16 cellular contexts compared by ENCODE assay signal in genomic region chr11:2290351-2290841, GRCh38. TPM values are rescaled to one million over a fixed set of nuclear protein-coding genes. Genes with fewer than 3 reads are reported as not detected.
A peak's percentile ranks its signal among the peaks of the same experiment; 100 is the strongest.
DNase-seq lines count a peak whose midpoint lies in the region; ATAC-seq and TF ChIP-seq lines count a peak whose summit lies in the region.
"Had no signal": no experiment of that assay in that cellular context is flagged by ENCODE, and none has a peak within 500 bp of the region (broad histone marks: within the 10 kb centered on the region; RNA-seq: fewer than 3 reads in every experiment).

No MANE protein-coding gene starts in this region.

- H3K27me3 ChIP-seq in right cardiac atrium (ENCODE audit: control insufficient read depth, insufficient read depth) (no peaks in the 10 kb centered on the region), testis (no peaks in the 10 kb centered on the region), SJCRH30 (no peaks in the 10 kb centered on the region; the same call in 1 of the 2 replicates)
- H3K27me3 ChIP-seq: Peyer's patch had no signal

- TF ChIP-seq CTCF in testis (IDR thresholded peaks at IDR 0.05) = no peak

- H3K36me3 ChIP-seq in testis (ENCODE audit: low read depth, missing control alignments) = no peaks in the 10 kb centered on the region
- H3K36me3 ChIP-seq in SJCRH30 = no peaks in the 10 kb centered on the region
- H3K36me3 ChIP-seq: Peyer's patch, suprapubic skin had no signal

- WGBS in right cardiac atrium = 37% methylated on average over 10 of the region's 10 CpGs
- 67 to 76% methylated on average over 9 to 10 of the region's 10 CpGs for WGBS in testis, 2 donors

- H3K27ac ChIP-seq in right cardiac atrium (ENCODE audit: low read length) (no peak overlapping the region), testis (no peak overlapping the region), SJCRH30 (no peak overlapping the region)
- H3K27ac ChIP-seq: dorsolateral prefrontal cortex, Peyer's patch, suprapubic skin had no signal

- TF ChIP-seq POLR2A in testis (IDR thresholded peaks at IDR 0.05) = no peak

- H3K4me3 Mint-ChIP-seq in activated naive CD4-positive, alpha-beta T cell treated with anti-CD3 and anti-CD28 coated beads, Interleukin-2, amount 10 ng/mL, durations not matched to agents 7 days and 5 days = no peak overlapping the region
- H3K4me3 Mint-ChIP-seq: memory B cell had no signal

- H3K4me3 ChIP-seq in right cardiac atrium (ENCODE audit: low read length) (no peak overlapping the region), testis (no peak overlapping the region), SJCRH30 (no peak overlapping the region)
- H3K4me3 ChIP-seq: dorsolateral prefrontal cortex, Peyer's patch, suprapubic skin had no signal

- H3K9me3 Mint-ChIP-seq in activated naive CD4-positive, alpha-beta T cell treated with anti-CD3 and anti-CD28 coated beads, Interleukin-2, amount 10 ng/mL, durations not matched to agents 7 days and 5 days = no peaks in the 10 kb centered on the region
- H3K9me3 Mint-ChIP-seq: memory B cell had no signal

- H3K36me3 Mint-ChIP-seq in activated naive CD4-positive, alpha-beta T cell treated with anti-CD3 and anti-CD28 coated beads, Interleukin-2, amount 10 ng/mL, durations not matched to agents 7 days and 5 days = no peaks in the 10 kb centered on the region

- intact Hi-C loops in right cardiac atrium (cut with DNase I) = loop anchor here in 1 of 4 donors (10.0 kb wide), 1 partner anchor 224 kb away; no protein-coding TSS in a partner anchor
- intact Hi-C loops in testis (cut with DNase I; ENCODE audit: low total_unique reads) = no loop called here

- no peaks in the 10 kb centered on the region for H3K4me1 ChIP-seq in right cardiac atrium (ENCODE audit: control insufficient read depth, insufficient read depth, low read length)
- no peaks in the 10 kb centered on the region for H3K4me1 ChIP-seq in testis
- H3K4me1 ChIP-seq in SJCRH30 = no peaks in the 10 kb centered on the region
- H3K4me1 ChIP-seq: Peyer's patch had no signal

- CTCF ChIA-PET in activated naive CD4-positive, alpha-beta T cell treated with anti-CD3 and anti-CD28 coated beads, Interleukin-2, amount 10 ng/mL, durations not matched to agents 7 days and 5 days (lab: Charles Lee) = interaction anchor here (2.1 kb wide), 1 partner anchor 15 kb away, joined by 9 read pairs; no protein-coding TSS in a partner anchor

- peaks cover 35% of the 10 kb centered on the region for H3K27me3 Mint-ChIP-seq in activated naive CD4-positive, alpha-beta T cell treated with anti-CD3 and anti-CD28 coated beads, Interleukin-2, amount 10 ng/mL, durations not matched to agents 7 days and 5 days

- H3K9me3 ChIP-seq in right cardiac atrium (ENCODE audit: control insufficient read depth, low read length) (no peaks in the 10 kb centered on the region), testis (no peaks in the 10 kb centered on the region), SJCRH30 (replicated peaks) (no peaks in the 10 kb centered on the region)
- H3K9me3 ChIP-seq: Peyer's patch, suprapubic skin had no signal

- H3K27ac Mint-ChIP-seq in activated naive CD4-positive, alpha-beta T cell treated with anti-CD3 and anti-CD28 coated beads, Interleukin-2, amount 10 ng/mL, durations not matched to agents 7 days and 5 days = no peak overlapping the region
- H3K27ac Mint-ChIP-seq: memory B cell had no signal

- H3K4me1 Mint-ChIP-seq in activated naive CD4-positive, alpha-beta T cell treated with anti-CD3 and anti-CD28 coated beads, Interleukin-2, amount 10 ng/mL, durations not matched to agents 7 days and 5 days = peaks cover 2% of the 10 kb centered on the region
- H3K4me1 Mint-ChIP-seq: memory B cell had no signal

- peak; percentile 32 to 68 for ATAC-seq in right cardiac atrium
- ATAC-seq in HG02938 (IDR thresholded peaks at IDR 0.05; ENCODE audit: unreplicated experiment) = no peak

- DNase-seq in activated naive CD4-positive, alpha-beta T cell treated with anti-CD3 and anti-CD28 coated beads, Interleukin-2, amount 50 U/mL, for 16 hours = peak; percentile 4
- DNase-seq in activated naive CD4-positive, alpha-beta T cell treated with anti-CD3 and anti-CD28 coated beads, Interleukin-2, amount 10 ng/mL, durations not matched to agents 7 days and 5 days = no peak
- DNase-seq in NCI-H2196 (lab: John Stamatoyannopoulos, UW; ENCODE audit: unreplicated experiment) (peak; percentile 42), right cardiac atrium (no peak), testis (peak; percentile 12), SJCRH30 (no peak), DMS79 treated with DMSO at 0.1 percent for 48 hours (lab: John Stamatoyannopoulos, UW) (no peak)
- DNase-seq: DMS79, NCI-H446 treated with DMSO at 0.1 percent for 48 hours, T-helper 1 cell had no signal

RNA-seq across cellular contexts. Expression of gene C11orf21, which starts 11.3 kb away (rescaled TPM):
- total RNA-seq in right cardiac atrium (10 to 100 TPM in 3 of 4 donors, 1 to 10 TPM in 1; 3.9 to 24.2 (median 15.3) TPM), testis (under 1 TPM; 0.12 to 0.47 TPM)
- polyA plus RNA-seq in right cardiac atrium (13.4 TPM), testis (ENCODE audit: insufficient read depth, low read depth, low replicate concordance) (0.88 TPM)
- not detected in 2 replicates for total RNA-seq in SJCRH30 (2014; rRNA removed; shearing (Covaris generic))
- total RNA-seq: M059J had no signal

RNA-seq across cellular contexts. Expression of gene TSPAN32, which starts 11.4 kb away (rescaled TPM):
- total RNA-seq in right cardiac atrium (10 to 100 TPM; 11.4 to 24.0 (median 14.3) TPM), testis (1 to 10 TPM; 1.0 to 1.1 TPM)
- polyA plus RNA-seq in right cardiac atrium (11.5 TPM), testis (ENCODE audit: insufficient read depth, low read depth, low replicate concordance) (1.5 TPM)
- total RNA-seq in SJCRH30 (2014; rRNA removed; shearing (Covaris generic)) = 0.57 TPM in 1 of 2 replicates, not detected in the other

RNA-seq across cellular contexts. Expression of gene ASCL2, which starts 20.0 kb away (rescaled TPM):
- total RNA-seq in right cardiac atrium (under 1 TPM in 3 of 4 donors, not detected in 1; 0.23 to 0.51 (median 0.35) TPM), testis (1 to 10 TPM; 4.8 to 5.8 TPM)
- polyA plus RNA-seq in right cardiac atrium (0.20 TPM), testis (ENCODE audit: insufficient read depth, low read depth, low replicate concordance) (1.3 TPM)
- not detected in 2 replicates for total RNA-seq in SJCRH30 (2014; rRNA removed; shearing (Covaris generic))
- total RNA-seq: M059J had no signal

Comparison
In these comparisons a context has a peak if more than half of its experiments do, and no peak if none do; other contexts are left out.
1. DNase-seq: peak in activated naive CD4-positive, alpha-beta T cell treated with anti-CD3 and anti-CD28 coated beads, Interleukin-2, amount 50 U/mL, for 16 hours (single experiment), NCI-H2196 (single experiment) and testis (single experiment); none in activated naive CD4-positive, alpha-beta T cell treated with anti-CD3 and anti-CD28 coated beads, Interleukin-2, amount 10 ng/mL, durations not matched to agents 7 days and 5 days (single experiment), right cardiac atrium (0 of 3), SJCRH30 (0 of 2) and DMS79 treated with DMSO at 0.1 percent for 48 hours (single experiment).